Comparison of ENCODE assay signal across 27 cellular contexts in genomic region chr7:36879021-36879420, GRCh38.
"Had no signal": no experiment of that assay in that cellular context is flagged by ENCODE, and none has a peak within 500 bp of the region (broad histone marks: within the 10 kb centered on the region; RNA-seq: fewer than 3 reads in every experiment).

No MANE protein-coding gene starts in this region.

- ATAC-seq: naive thymus-derived CD4-positive, alpha-beta T cell; psoas muscle; right cardiac atrium; sciatic nerve; stimulated activated memory B cell treated with anti-CD40 and anti-IgM and Interleukin-4, amounts not matched to agents 10 μg/mL and 1 μg/mL and 100 μg/mL, for 72 hours had no signal

- H3K9me3 ChIP-seq: ovary, psoas muscle, spleen, stomach, thoracic aorta, thyroid gland, tibial nerve, upper lobe of left lung, vagina had no signal

- FAIRE-seq: urothelium cell line had no signal

- H2AFZ ChIP-seq: neural progenitor cell, parathyroid adenoma had no signal

- H3K9ac ChIP-seq: neural progenitor cell, parathyroid adenoma had no signal

- DNase-seq: naive thymus-derived CD4-positive, alpha-beta T cell; occipital lobe; ovary; posterior cingulate gyrus; psoas muscle; right cardiac atrium; spleen; stimulated activated CD4-positive, alpha-beta T cell treated with anti-CD3 and anti-CD28 coated beads, Interleukin-12 subunit alpha, Interleukin-12 subunit beta, amount 100 ng/mL, for 4 hours; stimulated activated CD4-positive, alpha-beta T cell treated with anti-CD3 and anti-CD28 coated beads, Interleukin-1b, Interleukin-23, amount 100 ng/mL, for 48 hours; stimulated activated CD4-positive, alpha-beta T cell treated with anti-CD3 and anti-CD28 coated beads, Interleukin-4, amount 100 ng/mL, for 1 hour; stimulated activated CD4-positive, alpha-beta T cell treated with anti-CD3 and anti-CD28 coated beads, Interleukin-4, amount 100 ng/mL, for 4 hours; stimulated activated CD8-positive, alpha-beta memory T cell treated with anti-CD3 and anti-CD28 coated beads, Interleukin-4, amount 100 ng/mL, for 48 hours; stimulated activated naive CD4-positive, alpha-beta T cell treated with Interleukin-2 at 50 U/mL for 16 hours; stomach; thyroid gland; trophoblast cell; upper lobe of left lung had no signal

- H3K36me3 ChIP-seq: neural progenitor cell, ovary, thoracic aorta had no signal

- H3K4me3 ChIP-seq: neural progenitor cell, ovary, psoas muscle, skin epidermis, smooth muscle cell, spleen, stomach, thoracic aorta, thyroid gland, tibial nerve, upper lobe of left lung, vagina had no signal

- H3K27me3 ChIP-seq: neural progenitor cell, ovary, spleen, stomach, thyroid gland, tibial nerve, upper lobe of left lung, vagina had no signal

- H3K79me2 ChIP-seq: parathyroid adenoma had no signal

- H3K27ac ChIP-seq: neural progenitor cell, ovary, parathyroid adenoma, psoas muscle, skin epidermis, spleen, stomach, thoracic aorta, thyroid gland, tibial nerve, upper lobe of left lung, vagina had no signal

- H3K4me2 ChIP-seq: neural progenitor cell, smooth muscle cell had no signal

- H3K4me1 ChIP-seq: parathyroid adenoma, psoas muscle, spleen, stomach, tibial nerve, upper lobe of left lung, vagina had no signal
